ENCODE assay signal across 20 cellular contexts in the genomic region with DNA sequence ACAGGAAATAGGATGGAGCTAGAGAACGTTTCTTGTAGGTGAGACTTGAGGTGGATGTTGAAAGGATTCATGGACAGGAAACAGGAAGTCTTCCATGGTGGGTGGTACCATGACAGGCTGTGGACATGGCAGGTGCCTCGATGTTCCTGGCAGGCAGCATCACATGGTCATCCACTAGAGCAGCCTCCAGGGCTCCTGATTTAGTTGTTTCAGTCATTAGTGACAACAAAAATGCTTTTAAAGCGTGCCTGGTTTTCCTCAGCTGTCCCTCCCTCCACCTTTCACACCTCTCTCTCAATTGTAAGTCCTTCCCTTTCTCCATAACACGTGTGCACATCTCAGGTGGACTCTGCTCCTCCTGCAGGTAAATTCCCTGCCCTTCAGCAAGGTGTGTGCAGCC. TPM values are rescaled to one million over a fixed set of nuclear protein-coding genes. Genes with fewer than 3 reads are reported as not detected.
DNase-seq lines count a peak whose midpoint lies in the region; FAIRE-seq and TF ChIP-seq lines count a peak whose summit lies in the region.
"Had no signal": no experiment of that assay in that cellular context is flagged by ENCODE, and none has a peak within 500 bp of the region (broad histone marks: within the 10 kb centered on the region; RNA-seq: fewer than 3 reads in every experiment).

No MANE protein-coding gene starts in this region.

- H3K9me3 ChIP-seq in SK-N-SH (no peaks in the 10 kb centered on the region), stomach (no peaks in the 10 kb centered on the region)

- WGBS in SK-N-SH (ENCODE audit: low lambda C conversion rate): 56% methylated on average over 4 of the region's 4 CpGs
- 65 to 77% (median 68%) methylated on average over 4 of the region's 4 CpGs for WGBS in stomach, 5 donors

- TF ChIP-seq EP300 in SK-N-SH (IDR thresholded peaks at IDR 0.05; ENCODE audit: borderline replicate concordance in 1 of 2, low read depth in 1 of 2, low read length in 1 of 2) (no peak), stomach (IDR thresholded peaks at IDR 0.05) (no peak)

- CTCF ChIA-PET in SK-N-SH (lab: Yijun Ruan, JAX): interaction anchor here (1.0 to 1.1 kb wide), 2 partner anchors 18 to 26 kb away, joined by 3 to 4 read pairs; partner anchors contain the start of gene ASPN
- CTCF ChIA-PET in activated naive CD4-positive, alpha-beta T cell treated with anti-CD3 and anti-CD28 coated beads, Interleukin-2, amount 10 ng/mL, durations not matched to agents 7 days and 5 days (lab: Charles Lee): no interaction called here

- H3K4me3 Mint-ChIP-seq in activated naive CD4-positive, alpha-beta T cell treated with anti-CD3 and anti-CD28 coated beads, Interleukin-2, amount 10 ng/mL, durations not matched to agents 7 days and 5 days: no peak overlapping the region
- H3K4me3 Mint-ChIP-seq: endodermal cell; stimulated activated naive B cell treated with anti-CD40 and anti-IgM and Interleukin-4, amounts not matched to agents 10 μg/mL and 1 μg/mL and 100 μg/mL, for 72 hours; T-helper 2 cell treated with Interferon-gamma antibody and Interleukin-4, amounts not matched to agents 5 μg/mL and 100 μg/mL, for 36 hours had no signal

- H3K27me3 ChIP-seq in SK-N-SH (ENCODE audit: insufficient read depth) (no peaks in the 10 kb centered on the region), stomach (no peaks in the 10 kb centered on the region)

- POLR2A ChIA-PET in SK-N-SH (lab: Yijun Ruan, JAX): no interaction called here

- no peaks in the 10 kb centered on the region for H4K20me1 ChIP-seq in SK-N-SH (ENCODE audit: insufficient read depth)

- TF ChIP-seq POLR2A in GM12891 (IDR thresholded peaks at IDR 0.05; ENCODE audit: low read depth, low read length): no peak
- no peak for TF ChIP-seq POLR2A in stomach (IDR thresholded peaks at IDR 0.05)

- no peak overlapping the region for H3K4me3 ChIP-seq in SK-N-SH (ENCODE audit: low read depth in 2 of 2, low read length in 1 of 2)
- no peak overlapping the region for H3K4me3 ChIP-seq in stomach

- H3K4me1 ChIP-seq in SK-N-SH (ENCODE audit: control insufficient read depth in 1 of 2, insufficient read depth in 2 of 2, low read depth in 1 of 2, low read length in 1 of 2) (peaks cover 13 to 24% of the 10 kb centered on the region in 2 experiments; a peak in 3 of 4 replicates), stomach (peaks cover 0 to 48% (median 31%) of the 10 kb centered on the region in 4 donors)

- H3K36me3 Mint-ChIP-seq in activated naive CD4-positive, alpha-beta T cell treated with anti-CD3 and anti-CD28 coated beads, Interleukin-2, amount 10 ng/mL, durations not matched to agents 7 days and 5 days: no peaks in the 10 kb centered on the region

- peaks cover 25% of the 10 kb centered on the region for H3F3A ChIP-seq in SK-N-SH (replicated peaks; ENCODE audit: insufficient read depth)

- H3K36me3 ChIP-seq in SK-N-SH (replicated peaks in 1 of 2; ENCODE audit: control insufficient read depth in 1 of 2, insufficient read depth in 2 of 2, low read length in 1 of 2) (no peaks in the 10 kb centered on the region), stomach (no peaks in the 10 kb centered on the region)

- peaks cover 4% of the 10 kb centered on the region for H3K4me1 Mint-ChIP-seq in activated naive CD4-positive, alpha-beta T cell treated with anti-CD3 and anti-CD28 coated beads, Interleukin-2, amount 10 ng/mL, durations not matched to agents 7 days and 5 days

- DNase-seq in GM12891 (ENCODE audit: insufficient read length, low spot score) (no peak), SK-N-SH (peak; percentile 22), islet precursor cell (peak; percentile 61), stomach (no peak), NK-92 (lab: John Stamatoyannopoulos, UW; ENCODE audit: unreplicated experiment) (no peak), HPDE6-E6E7 (ENCODE audit: extremely low spot score) (no peak), NCI-H748 (lab: John Stamatoyannopoulos, UW; ENCODE audit: unreplicated experiment) (no peak)
- no peak for DNase-seq in activated naive CD4-positive, alpha-beta T cell treated with anti-CD3 and anti-CD28 coated beads, Interleukin-2, amount 10 ng/mL, durations not matched to agents 7 days and 5 days
- DNase-seq: activated CD4-positive, alpha-beta T cell treated with anti-CD3 and anti-CD28 coated beads for 1 hour; activated CD8-positive, alpha-beta memory T cell treated with anti-CD3 and anti-CD28 coated beads, Interleukin-2, amount 50 U/mL, for 48 hours; activated naive CD4-positive, alpha-beta T cell treated with anti-CD3 and anti-CD28 coated beads, Interleukin-2, amount 50 U/mL, for 16 hours; AML-193; endodermal cell; GDM1; NCI-H2107; NCI-H774; stimulated activated naive B cell treated with anti-CD40 and anti-IgM and Interleukin-4, amounts not matched to agents 10 μg/mL and 1 μg/mL and 100 μg/mL, for 72 hours had no signal

- no peak overlapping the region for H2AFZ ChIP-seq in SK-N-SH (ENCODE audit: low read depth)

- no peak overlapping the region for H3K27ac Mint-ChIP-seq in activated naive CD4-positive, alpha-beta T cell treated with anti-CD3 and anti-CD28 coated beads, Interleukin-2, amount 10 ng/mL, durations not matched to agents 7 days and 5 days
- H3K27ac Mint-ChIP-seq: endodermal cell; stimulated activated naive B cell treated with anti-CD40 and anti-IgM and Interleukin-4, amounts not matched to agents 10 μg/mL and 1 μg/mL and 100 μg/mL, for 72 hours; T-helper 2 cell treated with Interferon-gamma antibody and Interleukin-4, amounts not matched to agents 5 μg/mL and 100 μg/mL, for 36 hours had no signal

- no peak overlapping the region for H3K4me2 ChIP-seq in SK-N-SH

- TF ChIP-seq CTCF in SK-N-SH (IDR thresholded peaks at IDR 0.05): no peak
- no peak for TF ChIP-seq CTCF in stomach (IDR thresholded peaks at IDR 0.05)

- H3K79me2 ChIP-seq in SK-N-SH (ENCODE audit: insufficient read depth): no peaks in the 10 kb centered on the region

- no peaks in the 10 kb centered on the region for H3K27me3 Mint-ChIP-seq in activated naive CD4-positive, alpha-beta T cell treated with anti-CD3 and anti-CD28 coated beads, Interleukin-2, amount 10 ng/mL, durations not matched to agents 7 days and 5 days
- H3K27me3 Mint-ChIP-seq: stimulated activated naive B cell treated with anti-CD40 and anti-IgM and Interleukin-4, amounts not matched to agents 10 μg/mL and 1 μg/mL and 100 μg/mL, for 72 hours had no signal

- FAIRE-seq in GM12891 (lab: Jason Lieb, UNC): no peak
- FAIRE-seq: frontal cortex had no signal

- H3K27ac ChIP-seq in SK-N-SH (ENCODE audit: low read depth in 2 of 2, low read length in 1 of 2): peak overlapping the region; percentile 69 to 79; a peak in 3 of 4 replicates
- peak overlapping the region in 4 of 5 donors; percentile 20 to 78 (median 61) for H3K27ac ChIP-seq in stomach

- TF ChIP-seq RAD21 in SK-N-SH (IDR thresholded peaks at IDR 0.05; ENCODE audit: low read length): no peak

- no peaks in the 10 kb centered on the region for H3K9me3 Mint-ChIP-seq in activated naive CD4-positive, alpha-beta T cell treated with anti-CD3 and anti-CD28 coated beads, Interleukin-2, amount 10 ng/mL, durations not matched to agents 7 days and 5 days
- H3K9me3 Mint-ChIP-seq: stimulated activated naive B cell treated with anti-CD40 and anti-IgM and Interleukin-4, amounts not matched to agents 10 μg/mL and 1 μg/mL and 100 μg/mL, for 72 hours; T-helper 2 cell treated with Interferon-gamma antibody and Interleukin-4, amounts not matched to agents 5 μg/mL and 100 μg/mL, for 36 hours had no signal

- no peak overlapping the region for H3K9ac ChIP-seq in SK-N-SH

- H3K9me2 ChIP-seq in SK-N-SH: no peaks in the 10 kb centered on the region

- intact Hi-C loops in stomach (cut with DNase I; ENCODE audit: low total_unique reads): no loop called here

TF ChIP-seq in GM12891, 5 proteins besides CTCF, POLR2A, EP300 and RAD21:
- TF ChIP-seq POLR2AphosphoS5 (IDR thresholded peaks at IDR 0.05; ENCODE audit: low read depth, low read length) (no peak), SPI1 (IDR thresholded peaks at IDR 0.05; ENCODE audit: low read depth, low read length) (0 out of 2 replicates have a peak, but pooled peaks have one; percentile 7), POU2F2 (IDR thresholded peaks at IDR 0.05; ENCODE audit: low read depth, low read length) (no peak)

TF ChIP-seq in SK-N-SH, 30 proteins besides CTCF, POLR2A, EP300 and RAD21:
- TF ChIP-seq JUND (IDR thresholded peaks at IDR 0.05) (no peak), EZH2phosphoT487 (IDR thresholded peaks at IDR 0.05; ENCODE audit: borderline replicate concordance, low read depth) (no peak)

RNA-seq across cellular contexts. Expression of gene ASPN, which starts 25.2 kb away (rescaled TPM):
- not detected for polyA plus RNA-seq in GM12891 (2012; ENCODE audit: low read depth, missing spikeins)
- 0.76 and 1.7 TPM in 2 replicates for polyA plus RNA-seq in SK-N-SH (2012; rRNA removed)
- polyA plus RNA-seq in SK-N-SH (2012; cell fraction: cytosol; rRNA removed): 1.8 and 2.4 TPM in 2 replicates
- 0.35 and 1.4 TPM in 2 replicates for polyA plus RNA-seq in SK-N-SH (2012; cell fraction: nucleus; rRNA removed)
- 100 to 1,000 TPM in 1 of 5 donors, 10 to 100 TPM in 1, 1 to 10 TPM in 2, under 1 TPM in 1; 0.29 to 179 (median 9.9) TPM for total RNA-seq in stomach
- polyA plus RNA-seq in stomach: 1 to 10 TPM; 1.2 to 8.7 (median 2.0) TPM
- total RNA-seq: endodermal cell had no signal

RNA-seq across cellular contexts. Expression of gene ECM2, which starts 28.3 kb away (rescaled TPM):
- 0.22 TPM for polyA plus RNA-seq in GM12891 (2012; ENCODE audit: low read depth, missing spikeins)
- polyA plus RNA-seq in SK-N-SH (2012; rRNA removed) (0.16 and 0.20 TPM in 2 replicates), stomach (1 to 10 TPM in 1 of 3 donors, under 1 TPM in 2; 0.37 to 1.2 (median 0.90) TPM)
- 0.25 and 0.33 TPM in 2 replicates for polyA plus RNA-seq in SK-N-SH (2012; cell fraction: cytosol; rRNA removed)
- 0.20 and 0.50 TPM in 2 replicates for polyA plus RNA-seq in SK-N-SH (2012; cell fraction: nucleus; rRNA removed)
- 10 to 100 TPM in 1 of 5 donors, 1 to 10 TPM in 1, under 1 TPM in 1, not detected in 2; 0.14 to 22.6 (median 1.2) TPM for total RNA-seq in stomach
- polyA plus RNA-seq: neural cell had no signal

Comparison
In these comparisons a context has a peak if more than half of its experiments do, and no peak if none do; other contexts are left out.
1. DNase-seq: peak in SK-N-SH (single experiment) and islet precursor cell (single experiment); none in GM12891 (single experiment), stomach (single experiment), activated naive CD4-positive, alpha-beta T cell treated with anti-CD3 and anti-CD28 coated beads, Interleukin-2, amount 10 ng/mL, durations not matched to agents 7 days and 5 days (single experiment), NK-92 (single experiment), HPDE6-E6E7 (single experiment) and NCI-H748 (single experiment).